In genomic region chr16:29628707-29629106, GRCh38 we compare ENCODE assay signal across 2 cellular contexts. TPM values are rescaled to one million over a fixed set of nuclear protein-coding genes. Genes with fewer than 3 reads are reported as not detected.
"Had no signal": no experiment of that assay in that cellular context is flagged by ENCODE, and none has a peak within 500 bp of the region (broad histone marks: within the 10 kb centered on the region; RNA-seq: fewer than 3 reads in every experiment).

No MANE protein-coding gene starts in this region.

RNA-seq across cellular contexts. Expression of gene SPN, which starts 34.3 kb away (rescaled TPM):
- total RNA-seq: RPMI7951, SK-MEL-5 had no signal
